1 cellular context compared by ENCODE assay signal in genomic region chr5:111069839-111070238, GRCh38.
TF ChIP-seq lines count a peak whose summit lies in the region.

No MANE protein-coding gene starts in this region.

TF ChIP-seq in HEK293T, 16 proteins besides CTCF, POLR2A, EP300 and RAD21 (continued from another document):
- no peak for TF ChIP-seq SUZ12 (IDR thresholded peaks at IDR 0.05)
